Comparison of ENCODE assay signal across 8 cellular contexts in genomic region chr16:12613131-12613991, GRCh38.
A peak's percentile ranks its signal among the peaks of the same experiment; 100 is the strongest.
DNase-seq lines count a peak whose midpoint lies in the region; ATAC-seq and TF ChIP-seq lines count a peak whose summit lies in the region.

No MANE protein-coding gene starts in this region.

- intact Hi-C loops in CD4-positive, alpha-beta memory T cell (cut with micrococcal nuclease): no loop called here

- H3K27me3 Mint-ChIP-seq in CD4-positive, alpha-beta memory T cell: peaks cover 2 to 4% of the 10 kb centered on the region in 2 donors
- H3K27me3 Mint-ChIP-seq in T-helper 17 cell: peaks cover 25% of the 10 kb centered on the region

- H3K27ac Mint-ChIP-seq in CD4-positive, alpha-beta memory T cell: no peak overlapping the region
- no peak overlapping the region for H3K27ac Mint-ChIP-seq in T-helper 17 cell

- no peaks in the 10 kb centered on the region for H3K9me3 ChIP-seq in CD4-positive, alpha-beta memory T cell (ENCODE audit: control insufficient read depth in 1 of 2, low read length in 2 of 2)
- H3K9me3 ChIP-seq in T-helper 17 cell (ENCODE audit: control insufficient read depth, low read length, poor library complexity, severe bottlenecking) (no peaks in the 10 kb centered on the region), tibial nerve (peaks cover 0 to under 1% (median 0%) of the 10 kb centered on the region in 4 donors)

- peak; percentile 23 for DNase-seq in HT-29 (ENCODE audit: low spot score)
- peak in 2 of 3 experiments; percentile 17 to 31 for DNase-seq in activated CD8-positive, alpha-beta memory T cell treated with anti-CD3 and anti-CD28 coated beads for 48 hours (ENCODE audit: low read depth in 2 of 3, low spot score in 2 of 3)
- DNase-seq in left lobe of liver (ENCODE audit: low spot score): peak; percentile 71
- no peak for DNase-seq in CD4-positive, alpha-beta memory T cell
- no peak for DNase-seq in OCI-M2 (lab: John Stamatoyannopoulos, UW; ENCODE audit: unreplicated experiment)
- DNase-seq in T-helper 17 cell: no peak
- DNase-seq in tibial nerve (ENCODE audit: low spot score in 2 of 2): no peak

- H3K9me3 Mint-ChIP-seq in CD4-positive, alpha-beta memory T cell: peaks cover 0 to 8% (median 0%) of the 10 kb centered on the region in 8 donors

- ATAC-seq in GM19395 (IDR thresholded peaks at IDR 0.05; ENCODE audit: unreplicated experiment) (peak; percentile 73), left lobe of liver (peak; percentile 80), T-helper 17 cell (no peak)

- WGBS in tibial nerve, 2 donors: 42 to 48% methylated on average over 15 of the region's 15 CpGs

- CTCF ChIA-PET in CD4-positive, alpha-beta memory T cell (lab: Charles Lee; ENCODE audit: partially characterized antibody): no interaction called here

- no peaks in the 10 kb centered on the region for H3K36me3 Mint-ChIP-seq in CD4-positive, alpha-beta memory T cell
- no peaks in the 10 kb centered on the region for H3K36me3 Mint-ChIP-seq in T-helper 17 cell (ENCODE audit: low read depth)

- H3K4me3 Mint-ChIP-seq in CD4-positive, alpha-beta memory T cell: peak overlapping the region in 2 of 8 donors; percentile 1 to 3
- no peak overlapping the region for H3K4me3 Mint-ChIP-seq in T-helper 17 cell

- TF ChIP-seq CTCF in tibial nerve (IDR thresholded peaks at IDR 0.05): no peak

- no peaks in the 10 kb centered on the region for H3K36me3 ChIP-seq in CD4-positive, alpha-beta memory T cell (ENCODE audit: insufficient read depth, low read length)
- H3K36me3 ChIP-seq in tibial nerve: no peaks in the 10 kb centered on the region

- TF ChIP-seq POLR2A in tibial nerve (IDR thresholded peaks at IDR 0.05): no peak

- H3K4me1 Mint-ChIP-seq in CD4-positive, alpha-beta memory T cell: peaks cover 0 to 14% (median 2%) of the 10 kb centered on the region in 4 donors
- H3K4me1 Mint-ChIP-seq in T-helper 17 cell: peaks cover 3% of the 10 kb centered on the region

- no peak overlapping the region for H3K27ac ChIP-seq in CD4-positive, alpha-beta memory T cell (ENCODE audit: low read depth, low read length)
- H3K27ac ChIP-seq in tibial nerve: no peak overlapping the region

- POLR2A ChIA-PET in CD4-positive, alpha-beta memory T cell (lab: Charles Lee; ENCODE audit: partially characterized antibody): no interaction called here

- no peak for TF ChIP-seq EP300 in tibial nerve (IDR thresholded peaks at IDR 0.05)

- H3K27me3 ChIP-seq in CD4-positive, alpha-beta memory T cell (ENCODE audit: insufficient read depth, low read length): no peaks in the 10 kb centered on the region
- H3K27me3 ChIP-seq in tibial nerve: no peaks in the 10 kb centered on the region

- H3K4me3 ChIP-seq in CD4-positive, alpha-beta memory T cell (ENCODE audit: low read length in 2 of 2): no peak overlapping the region
- no peak overlapping the region for H3K4me3 ChIP-seq in tibial nerve

- peaks cover 4% of the 10 kb centered on the region for H3K4me1 ChIP-seq in CD4-positive, alpha-beta memory T cell (ENCODE audit: insufficient read depth, low read length)
- H3K4me1 ChIP-seq in tibial nerve: peaks cover 0 to 4% (median 0%) of the 10 kb centered on the region in 4 donors

Comparison
In these comparisons a context has a peak if more than half of its experiments do, and no peak if none do; other contexts are left out.
1. DNase-seq: peak in HT-29 (single experiment), activated CD8-positive, alpha-beta memory T cell treated with anti-CD3 and anti-CD28 coated beads for 48 hours (2 of 3) and left lobe of liver (single experiment); none in CD4-positive, alpha-beta memory T cell (0 of 5), OCI-M2 (single experiment), T-helper 17 cell (0 of 3) and tibial nerve (0 of 2).